Comparison of ENCODE assay signal across 8 cellular contexts in genomic region chr2:151261240-151261976, GRCh38. TPM values are rescaled to one million over a fixed set of nuclear protein-coding genes. Genes with fewer than 3 reads are reported as not detected.
A peak's percentile ranks its signal among the peaks of the same experiment; 100 is the strongest.
DNase-seq lines count a peak whose midpoint lies in the region; ATAC-seq lines count a peak whose summit lies in the region.

Gene RBM43, minus strand, starts transcription at chr2:151261863. Its CDS starts 136 bp downstream, at chr2:151261727.

- H3K27me3 Mint-ChIP-seq in activated CD8-positive, alpha-beta T cell treated with anti-CD3 and anti-CD28 coated beads, Interleukin-2, amount 10 ng/mL, durations not matched to agents 7 days and 5 days (ENCODE audit: low read depth), result no peaks in the 10 kb centered on the region

- H3K27ac Mint-ChIP-seq in activated CD8-positive, alpha-beta T cell treated with anti-CD3 and anti-CD28 coated beads, Interleukin-2, amount 10 ng/mL, durations not matched to agents 7 days and 5 days, result peak within 1 kb of the TSS; percentile 94

- peaks cover 9% of the 10 kb centered on the region for H3K36me3 Mint-ChIP-seq in activated CD8-positive, alpha-beta T cell treated with anti-CD3 and anti-CD28 coated beads, Interleukin-2, amount 10 ng/mL, durations not matched to agents 7 days and 5 days (ENCODE audit: low read depth)

- POLR2A ChIA-PET in activated CD8-positive, alpha-beta T cell treated with anti-CD3 and anti-CD28 coated beads, Interleukin-2, amount 10 ng/mL, durations not matched to agents 7 days and 5 days (lab: Charles Lee), result interaction anchor here (0.6 to 2.1 kb wide), 9 partner anchors 18 to 161 kb away, joined by 3 to 29 read pairs (median 3); partner anchors contain the start of gene NMI

- H4K20me1 ChIP-seq in BLaER1 treated with 17β-estradiol and CSF1 and Interleukin-3, amounts not matched to agents 10 nM and 100 nM, result no peaks in the 10 kb centered on the region

- peaks cover 11 to 17% (median 14%) of the 10 kb centered on the region in 10 experiments for H3K4me1 ChIP-seq in BLaER1 treated with 17β-estradiol and CSF1 and Interleukin-3, amounts not matched to agents 10 nM and 100 nM

- H3K36me3 ChIP-seq in BLaER1 treated with 17β-estradiol and CSF1 and Interleukin-3, amounts not matched to agents 10 nM and 100 nM, result no peaks in the 10 kb centered on the region

- peaks cover 28% of the 10 kb centered on the region for H3K4me1 Mint-ChIP-seq in activated CD8-positive, alpha-beta T cell treated with anti-CD3 and anti-CD28 coated beads, Interleukin-2, amount 10 ng/mL, durations not matched to agents 7 days and 5 days (ENCODE audit: low read depth)

- no peaks in the 10 kb centered on the region for H3K9me3 Mint-ChIP-seq in activated CD8-positive, alpha-beta T cell treated with anti-CD3 and anti-CD28 coated beads, Interleukin-2, amount 10 ng/mL, durations not matched to agents 7 days and 5 days (ENCODE audit: insufficient read depth)

- H3K4me3 ChIP-seq in BLaER1 treated with 17β-estradiol and CSF1 and Interleukin-3, amounts not matched to agents 10 nM and 100 nM, result peak within 1 kb of the TSS; percentile 73 to 92 (median 81)

- peak within 1 kb of the TSS; percentile 83 to 93 (median 88) for H3K9ac ChIP-seq in BLaER1 treated with 17β-estradiol and CSF1 and Interleukin-3, amounts not matched to agents 10 nM and 100 nM

- no peaks in the 10 kb centered on the region for H3K27me3 ChIP-seq in BLaER1 treated with 17β-estradiol and CSF1 and Interleukin-3, amounts not matched to agents 10 nM and 100 nM

- H3K4me3 Mint-ChIP-seq in activated CD8-positive, alpha-beta T cell treated with anti-CD3 and anti-CD28 coated beads, Interleukin-2, amount 10 ng/mL, durations not matched to agents 7 days and 5 days, result peak within 1 kb of the TSS; percentile 83

- peak; percentile 92 for ATAC-seq in GM19324 (IDR thresholded peaks at IDR 0.05; ENCODE audit: low FRiP score, unreplicated experiment)
- ATAC-seq in HG03460 (IDR thresholded peaks at IDR 0.05; ENCODE audit: unreplicated experiment), result peak; percentile 94
- ATAC-seq in activated CD8-positive, alpha-beta T cell treated with anti-CD3 and anti-CD28 coated beads, Interleukin-2, amount 10 ng/mL, durations not matched to agents 7 days and 5 days, result peak; percentile 96

- DNase-seq in NCI-H69 (lab: John Stamatoyannopoulos, UW), result peak; percentile 44
- DNase-seq in activated CD8-positive, alpha-beta T cell treated with anti-CD3 and anti-CD28 coated beads, Interleukin-2, amount 10 ng/mL, durations not matched to agents 7 days and 5 days, result peak; percentile 93
- DNase-seq in effector CD8-positive, alpha-beta T cell (lab: John Stamatoyannopoulos, UW), result peak; percentile 65
- peak; percentile 74 to 93 for DNase-seq in lung microvascular endothelial cell (ENCODE audit: low read depth in 2 of 2)
- DNase-seq in stimulated activated CD4-positive, alpha-beta T cell treated with anti-CD3 and anti-CD28 coated beads, TNF-alpha, amount 100 ng/mL, for 4 hours (ENCODE audit: low read depth in 3 of 3), result peak; percentile 47 to 66 (median 61)

- H3K9me3 ChIP-seq in BLaER1 treated with 17β-estradiol and CSF1 and Interleukin-3, amounts not matched to agents 10 nM and 100 nM (replicated peaks in 1 of 11), result no peaks in the 10 kb centered on the region

- CTCF ChIA-PET in activated CD8-positive, alpha-beta T cell treated with anti-CD3 and anti-CD28 coated beads, Interleukin-2, amount 10 ng/mL, durations not matched to agents 7 days and 5 days (lab: Charles Lee), result interaction anchor here (0.8 to 2.3 kb wide), 3 partner anchors 13 to 176 kb away, joined by 3 to 7 read pairs (median 5); no protein-coding TSS in a partner anchor

- H3K27ac ChIP-seq in BLaER1 treated with 17β-estradiol and CSF1 and Interleukin-3, amounts not matched to agents 10 nM and 100 nM, result peak within 1 kb of the TSS; percentile 80 to 96 (median 92)

- H3K4me2 ChIP-seq in BLaER1 treated with 17β-estradiol and CSF1 and Interleukin-3, amounts not matched to agents 10 nM and 100 nM, result peak within 1 kb of the TSS; percentile 74 to 87 (median 81)

RNA-seq across cellular contexts. Expression of gene RBM43, which starts in this region (rescaled TPM):
- total RNA-seq in activated CD8-positive, alpha-beta T cell treated with anti-CD3 and anti-CD28 coated beads, Interleukin-2, amount 10 ng/mL, durations not matched to agents 7 days and 5 days, result 1 to 10 TPM; 4.4 to 4.9 TPM
- 0.60 and 1.5 TPM in 2 replicates for total RNA-seq in lung microvascular endothelial cell

Comparison
In these comparisons a context has a peak if more than half of its experiments do, and no peak if none do; other contexts are left out.
1. Peak in every context shown above with its lines: DNase-seq, ATAC-seq, H3K4me3 ChIP-seq and H3K27ac ChIP-seq.